14 cellular contexts compared by ENCODE assay signal in genomic region chr3:10312866-10313265, GRCh38. TPM values are rescaled to one million over a fixed set of nuclear protein-coding genes. Genes with fewer than 3 reads are reported as not detected.
"Had no signal": no experiment of that assay in that cellular context is flagged by ENCODE, and none has a peak within 500 bp of the region (broad histone marks: within the 10 kb centered on the region; RNA-seq: fewer than 3 reads in every experiment).

No MANE protein-coding gene starts in this region.

- H3K27me3 Mint-ChIP-seq: activated B cell treated with CpG ODN at 0.5 μM for 24 hours; activated CD8-positive, alpha-beta memory T cell treated with anti-CD3 and anti-CD28 coated beads, Interleukin-2, amount 10 ng/mL, durations not matched to agents 7 days and 5 days had no signal

- H3K9me3 Mint-ChIP-seq: activated B cell treated with CpG ODN at 0.5 μM for 24 hours had no signal

- DNase-seq: activated B cell treated with CpG ODN at 0.5 μM for 24 hours; activated CD4-positive, alpha-beta T cell treated with anti-CD3 and anti-CD28 coated beads, Interleukin-2, amount 50 U/mL, for 4 hours; activated CD8-positive, alpha-beta memory T cell treated with anti-CD3 and anti-CD28 coated beads, Interleukin-2, amount 10 ng/mL, durations not matched to agents 7 days and 5 days; activated naive CD4-positive, alpha-beta T cell treated with Interleukin-2 at 50 U/mL for 16 hours; aorta; kidney; midbrain; right cardiac atrium; SIG-M5; T-helper 2 cell; trophoblast cell had no signal

- H3K27ac Mint-ChIP-seq: activated B cell treated with CpG ODN at 0.5 μM for 24 hours; activated CD8-positive, alpha-beta memory T cell treated with anti-CD3 and anti-CD28 coated beads, Interleukin-2, amount 10 ng/mL, durations not matched to agents 7 days and 5 days had no signal

- H3K4me3 Mint-ChIP-seq: activated B cell treated with CpG ODN at 0.5 μM for 24 hours; activated CD8-positive, alpha-beta memory T cell treated with anti-CD3 and anti-CD28 coated beads, Interleukin-2, amount 10 ng/mL, durations not matched to agents 7 days and 5 days had no signal

- ATAC-seq: right cardiac atrium had no signal

RNA-seq across cellular contexts. Expression of gene GHRL, which starts 20.1 kb away (rescaled TPM):
- total RNA-seq: bronchial epithelial cell, lower leg skin, right cardiac atrium, smooth muscle cell had no signal
